Comparison of ENCODE assay signal across 9 cellular contexts in the genomic region with DNA sequence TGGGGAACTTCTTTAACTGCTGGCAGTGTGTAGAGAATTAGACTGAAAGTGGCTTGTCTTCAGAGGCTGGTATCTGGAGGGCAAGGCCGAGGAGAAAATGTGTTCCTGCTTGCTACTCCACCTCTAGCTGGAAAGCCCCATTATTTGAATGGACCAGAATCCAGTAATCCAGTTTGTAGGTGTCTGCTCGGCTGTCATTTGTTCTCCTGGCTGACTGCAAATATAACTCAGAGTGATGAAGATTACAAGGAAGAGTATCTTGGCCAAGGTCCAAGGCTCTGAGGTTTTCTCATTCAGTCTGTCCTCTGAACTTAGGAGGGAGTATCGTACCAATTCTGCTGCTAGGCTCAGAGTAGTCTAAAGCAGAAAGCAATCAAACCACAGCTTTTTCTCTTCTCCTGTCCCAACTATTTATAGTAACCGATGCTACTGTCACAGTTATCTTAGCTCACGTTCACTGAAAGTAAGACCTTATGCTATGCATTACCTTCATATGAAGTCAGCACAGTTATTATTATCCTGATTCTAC.
DNase-seq lines count a peak whose midpoint lies in the region; ATAC-seq and TF ChIP-seq lines count a peak whose summit lies in the region.
"Had no signal": no experiment of that assay in that cellular context is flagged by ENCODE, and none has a peak within 500 bp of the region (broad histone marks: within the 10 kb centered on the region; RNA-seq: fewer than 3 reads in every experiment).

No MANE protein-coding gene starts in this region.

- no peak overlapping the region for H3K4me3 Mint-ChIP-seq in activated T-helper 1 cell treated with anti-CD3 and anti-CD28 coated beads, Interleukin-12 subunit alpha, Interleukin-12 subunit beta, Interleukin-2, Interleukin-4 antibody, amounts not matched to agents 30 ng/mL and 10 ng/mL and 1 ng/mL, durations not matched to agents 14 hours and 24 hours and 36 hours

- no peaks in the 10 kb centered on the region for H3K27me3 ChIP-seq in BLaER1
- H3K27me3 ChIP-seq in OCI-LY3 (ENCODE audit: low read depth, low read length), result no peaks in the 10 kb centered on the region
- H3K27me3 ChIP-seq in sigmoid colon, result no peaks in the 10 kb centered on the region
- no peaks in the 10 kb centered on the region for H3K27me3 ChIP-seq in esophagus muscularis mucosa
- H3K27me3 ChIP-seq in SJCRH30, result no peaks in the 10 kb centered on the region

- WGBS in sigmoid colon, 2 donors, result 31 to 59% methylated on average over 5 of the region's 5 CpGs
- 37% methylated on average over 5 of the region's 5 CpGs for WGBS in esophagus muscularis mucosa

- no peaks in the 10 kb centered on the region for H3K79me2 ChIP-seq in OCI-LY3 (ENCODE audit: low read length)

- no peak for DNase-seq in activated T-helper 1 cell treated with anti-CD3 and anti-CD28 coated beads, Interleukin-12 subunit alpha, Interleukin-12 subunit beta, Interleukin-2, Interleukin-4 antibody, amounts not matched to agents 30 ng/mL and 10 ng/mL and 1 ng/mL, durations not matched to agents 14 hours and 24 hours and 36 hours (ENCODE audit: low spot score)
- DNase-seq in sigmoid colon (no peak), esophagus muscularis mucosa (ENCODE audit: extremely low spot score) (no peak), SJCRH30 (no peak)
- DNase-seq: mesendoderm had no signal

- ATAC-seq in GM18909 (IDR thresholded peaks at IDR 0.05; ENCODE audit: poor library complexity, unreplicated experiment) (peak; percentile 83), HG02938 (IDR thresholded peaks at IDR 0.05; ENCODE audit: unreplicated experiment) (peak; percentile 78)

- peak overlapping the region; percentile 43; the same call in 1 of the 2 replicates for H3K9ac ChIP-seq in BLaER1
- peak overlapping the region; percentile 26; the same call in 1 of the 2 replicates for H3K9ac ChIP-seq in OCI-LY3 (ENCODE audit: low read length)

- TF ChIP-seq EP300 in sigmoid colon (IDR thresholded peaks at IDR 0.05), result no peak
- TF ChIP-seq EP300 in esophagus muscularis mucosa (IDR thresholded peaks at IDR 0.05), result no peak

- H3K27ac Mint-ChIP-seq in activated T-helper 1 cell treated with anti-CD3 and anti-CD28 coated beads, Interleukin-12 subunit alpha, Interleukin-12 subunit beta, Interleukin-2, Interleukin-4 antibody, amounts not matched to agents 30 ng/mL and 10 ng/mL and 1 ng/mL, durations not matched to agents 14 hours and 24 hours and 36 hours, result no peak overlapping the region

- H3K4me1 ChIP-seq in BLaER1 (peaks cover 58% of the 10 kb centered on the region), OCI-LY3 (ENCODE audit: low read length) (peaks cover 53% of the 10 kb centered on the region), sigmoid colon (peaks cover 0 to 19% (median 13%) of the 10 kb centered on the region in 4 donors), esophagus muscularis mucosa (peaks cover 4 to 30% (median 14%) of the 10 kb centered on the region in 4 donors), SJCRH30 (no peaks in the 10 kb centered on the region)

- H3K27ac ChIP-seq in BLaER1 (peak overlapping the region; percentile 50; the same call in 1 of the 2 replicates), OCI-LY3 (ENCODE audit: low read length) (peak overlapping the region; percentile 75), sigmoid colon (no peak overlapping the region), esophagus muscularis mucosa (replicated peaks in 1 of 4) (no peak overlapping the region), SJCRH30 (no peak overlapping the region)

- no peak for TF ChIP-seq POLR2A in sigmoid colon (IDR thresholded peaks at IDR 0.05)
- no peak for TF ChIP-seq POLR2A in esophagus muscularis mucosa (IDR thresholded peaks at IDR 0.05; ENCODE audit: low read depth)

- peaks cover 12% of the 10 kb centered on the region for H3K27me3 Mint-ChIP-seq in activated T-helper 1 cell treated with anti-CD3 and anti-CD28 coated beads, Interleukin-12 subunit alpha, Interleukin-12 subunit beta, Interleukin-2, Interleukin-4 antibody, amounts not matched to agents 30 ng/mL and 10 ng/mL and 1 ng/mL, durations not matched to agents 14 hours and 24 hours and 36 hours (ENCODE audit: insufficient read depth)

- H3K9me3 ChIP-seq in BLaER1 (peaks cover 4% of the 10 kb centered on the region; the same call in 1 of the 2 replicates), OCI-LY3 (ENCODE audit: insufficient read depth, low read length) (no peaks in the 10 kb centered on the region), sigmoid colon (no peaks in the 10 kb centered on the region), esophagus muscularis mucosa (no peaks in the 10 kb centered on the region), SJCRH30 (replicated peaks) (no peaks in the 10 kb centered on the region)

- intact Hi-C loops in activated T-helper 1 cell treated with anti-CD3 and anti-CD28 coated beads, Interleukin-12 subunit alpha, Interleukin-12 subunit beta, Interleukin-2, Interleukin-4 antibody, amounts not matched to agents 30 ng/mL and 10 ng/mL and 1 ng/mL, durations not matched to agents 14 hours and 24 hours and 36 hours (cut with micrococcal nuclease), result no loop called here
- intact Hi-C loops in sigmoid colon (cut with DNase I) (no loop called here), esophagus muscularis mucosa (cut with DNase I) (no loop called here)

- no peaks in the 10 kb centered on the region for H4K20me1 ChIP-seq in BLaER1
- H4K20me1 ChIP-seq in OCI-LY3 (ENCODE audit: insufficient read depth, low read length), result no peaks in the 10 kb centered on the region

- TF ChIP-seq CTCF in OCI-LY3 (IDR thresholded peaks at IDR 0.05; ENCODE audit: low read depth, low read length) (no peak), sigmoid colon (IDR thresholded peaks at IDR 0.05) (no peak), esophagus muscularis mucosa (IDR thresholded peaks at IDR 0.05) (no peak)

- H3K4me1 Mint-ChIP-seq in activated T-helper 1 cell treated with anti-CD3 and anti-CD28 coated beads, Interleukin-12 subunit alpha, Interleukin-12 subunit beta, Interleukin-2, Interleukin-4 antibody, amounts not matched to agents 30 ng/mL and 10 ng/mL and 1 ng/mL, durations not matched to agents 14 hours and 24 hours and 36 hours (ENCODE audit: low read depth), result peaks cover 43% of the 10 kb centered on the region

- H3K4me2 ChIP-seq in BLaER1 (peak overlapping the region; percentile 76), OCI-LY3 (ENCODE audit: low read length) (peak overlapping the region; percentile 73)

- peaks cover 5% of the 10 kb centered on the region for H3K9me3 Mint-ChIP-seq in activated T-helper 1 cell treated with anti-CD3 and anti-CD28 coated beads, Interleukin-12 subunit alpha, Interleukin-12 subunit beta, Interleukin-2, Interleukin-4 antibody, amounts not matched to agents 30 ng/mL and 10 ng/mL and 1 ng/mL, durations not matched to agents 14 hours and 24 hours and 36 hours

- H3K36me3 ChIP-seq in BLaER1 (no peaks in the 10 kb centered on the region), OCI-LY3 (replicated peaks; ENCODE audit: low read depth, low read length) (no peaks in the 10 kb centered on the region), sigmoid colon (no peaks in the 10 kb centered on the region), esophagus muscularis mucosa (no peaks in the 10 kb centered on the region), SJCRH30 (no peaks in the 10 kb centered on the region)

- H3K4me3 ChIP-seq in BLaER1 (no peak overlapping the region), OCI-LY3 (ENCODE audit: low read length) (peak overlapping the region; percentile 53), sigmoid colon (no peak overlapping the region), esophagus muscularis mucosa (no peak overlapping the region), SJCRH30 (no peak overlapping the region)

- peaks cover 5% of the 10 kb centered on the region for H3K36me3 Mint-ChIP-seq in activated T-helper 1 cell treated with anti-CD3 and anti-CD28 coated beads, Interleukin-12 subunit alpha, Interleukin-12 subunit beta, Interleukin-2, Interleukin-4 antibody, amounts not matched to agents 30 ng/mL and 10 ng/mL and 1 ng/mL, durations not matched to agents 14 hours and 24 hours and 36 hours (ENCODE audit: low read depth)

- no peak overlapping the region for H2AFZ ChIP-seq in OCI-LY3 (ENCODE audit: low read depth, low read length)

Comparison
In these comparisons a context has a peak if more than half of its experiments do, and no peak if none do; other contexts are left out.
1. H3K27ac ChIP-seq: peak in BLaER1 (single experiment) and OCI-LY3 (single experiment); none in sigmoid colon (0 of 4), esophagus muscularis mucosa (0 of 4) and SJCRH30 (single experiment).